ENCODE assay signal across 7 cellular contexts in the genomic region with DNA sequence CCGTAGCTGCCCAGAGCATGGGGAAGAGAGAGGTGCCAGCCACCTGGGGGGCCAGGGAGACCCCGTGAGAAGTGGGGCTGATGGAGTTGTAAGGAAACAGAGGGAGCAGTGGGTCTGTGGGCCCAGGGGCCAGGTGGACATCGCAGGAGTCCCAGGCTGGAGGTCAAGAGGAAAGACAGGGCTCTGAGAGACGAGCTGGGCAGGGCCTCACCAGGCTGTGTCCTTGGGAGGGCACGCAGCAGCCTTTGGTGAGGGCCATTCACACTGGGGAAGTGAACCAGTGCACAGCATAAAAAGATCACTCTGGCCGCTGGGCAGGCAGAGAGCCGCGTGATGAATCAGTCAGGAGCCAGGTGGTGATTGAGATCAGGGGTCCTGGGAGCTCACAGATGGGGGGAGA.
"Had no signal": no experiment of that assay in that cellular context is flagged by ENCODE, and none has a peak within 500 bp of the region (broad histone marks: within the 10 kb centered on the region; RNA-seq: fewer than 3 reads in every experiment).

No MANE protein-coding gene starts in this region.

- DNase-seq: IMR-90, KBM-7, KG1 had no signal

- ATAC-seq: K562 had no signal

- H3K27ac ChIP-seq: HL-60 had no signal

- H3K4me1 Mint-ChIP-seq: IgD-negative memory B cell had no signal

- H3K36me3 Mint-ChIP-seq: IgD-negative memory B cell had no signal

- H3K4me3 Mint-ChIP-seq: IgD-negative memory B cell had no signal

- H3K4me3 ChIP-seq: K562 had no signal

- FAIRE-seq: HTR-8/SVneo, K562 had no signal
